In genomic region chr13:112931028-112931934, GRCh38 we compare ENCODE assay signal across 8 cellular contexts. TPM values are rescaled to one million over a fixed set of nuclear protein-coding genes. Genes with fewer than 3 reads are reported as not detected.
A peak's percentile ranks its signal among the peaks of the same experiment; 100 is the strongest.
DNase-seq lines count a peak whose midpoint lies in the region; ATAC-seq and TF ChIP-seq lines count a peak whose summit lies in the region.

No MANE protein-coding gene starts in this region.

- H3K27ac ChIP-seq in sigmoid colon: no peak overlapping the region

- no peak for DNase-seq in GM06990 (ENCODE audit: extremely low read depth, insufficient read length)
- peak; percentile 43 for DNase-seq in NB4 (ENCODE audit: low read depth)
- DNase-seq in SHP77 treated with DMSO at 0.1 percent for 48 hours (lab: John Stamatoyannopoulos, UW): peak; percentile 94
- peak; percentile 52 to 63 for DNase-seq in foreskin fibroblast
- DNase-seq in sigmoid colon: peak; percentile 47

- intact Hi-C loops in sigmoid colon (cut with DNase I): no loop called here

- TF ChIP-seq EP300 in sigmoid colon (IDR thresholded peaks at IDR 0.05): no peak

- no peak for TF ChIP-seq POLR2A in NB4 (IDR thresholded peaks at IDR 0.05; ENCODE audit: extremely low read depth, insufficient read length)
- TF ChIP-seq POLR2A in sigmoid colon (IDR thresholded peaks at IDR 0.05): no peak

- ATAC-seq in HG03025 (IDR thresholded peaks at IDR 0.05; ENCODE audit: low FRiP score, unreplicated experiment) (no peak), HG02798 (IDR thresholded peaks at IDR 0.05; ENCODE audit: poor library complexity, unreplicated experiment) (no peak), GM21367 (IDR thresholded peaks at IDR 0.05; ENCODE audit: unreplicated experiment) (no peak)

- WGBS in sigmoid colon, 2 donors: 18 to 62% methylated on average over 32 of the region's 32 CpGs

- no peak overlapping the region for H3K4me3 ChIP-seq in GM06990 (replicated peaks; ENCODE audit: low read depth, low read length)
- no peak overlapping the region for H3K4me3 ChIP-seq in NB4 (ENCODE audit: low read depth, low read length)
- no peak overlapping the region for H3K4me3 ChIP-seq in foreskin fibroblast (ENCODE audit: low read depth in 1 of 2, low read length in 2 of 2)
- H3K4me3 ChIP-seq in sigmoid colon: no peak overlapping the region

- TF ChIP-seq CTCF in GM06990 (IDR thresholded peaks at IDR 0.05; ENCODE audit: insufficient read depth, low read length, poor library complexity, severe bottlenecking) (peak; percentile 33), NB4 (IDR thresholded peaks at IDR 0.05; ENCODE audit: low read depth, low read length) (peak; percentile 70), foreskin fibroblast (IDR thresholded peaks at IDR 0.05; ENCODE audit: low read depth, low read length) (peak; percentile 84), sigmoid colon (IDR thresholded peaks at IDR 0.05) (peak; percentile 12 to 36 (median 30))

- no peaks in the 10 kb centered on the region for H3K9me3 ChIP-seq in sigmoid colon

- no peaks in the 10 kb centered on the region for H3K36me3 ChIP-seq in GM06990 (ENCODE audit: control insufficient read depth, insufficient read depth, low read length)
- H3K36me3 ChIP-seq in sigmoid colon: no peaks in the 10 kb centered on the region

- peaks cover 0 to 18% (median 5%) of the 10 kb centered on the region in 4 donors for H3K4me1 ChIP-seq in sigmoid colon

- H3K27me3 ChIP-seq in GM06990 (replicated peaks; ENCODE audit: control insufficient read depth, insufficient read depth, low read length): no peaks in the 10 kb centered on the region; the same call in none of the 2 replicates
- H3K27me3 ChIP-seq in sigmoid colon: peaks cover 0 to 36% (median 26%) of the 10 kb centered on the region in 3 donors

RNA-seq across cellular contexts. Expression of gene MCF2L, which starts 37.7 kb away (rescaled TPM):
- 10 to 100 TPM in 3 of 4 donors, 1 to 10 TPM in 1; 7.5 to 20.2 (median 13.0) TPM for total RNA-seq in sigmoid colon
- polyA plus RNA-seq in sigmoid colon: 10 to 100 TPM; 43.5 to 59.9 (median 51.1) TPM

Comparison
In these comparisons a context has a peak if more than half of its experiments do, and no peak if none do; other contexts are left out.
1. CTCF ChIP-seq: peak in every context shown above with its lines; median percentile 84 in foreskin fibroblast; 70 in NB4; 33 in GM06990; 30 in sigmoid colon.